In the genomic region with DNA sequence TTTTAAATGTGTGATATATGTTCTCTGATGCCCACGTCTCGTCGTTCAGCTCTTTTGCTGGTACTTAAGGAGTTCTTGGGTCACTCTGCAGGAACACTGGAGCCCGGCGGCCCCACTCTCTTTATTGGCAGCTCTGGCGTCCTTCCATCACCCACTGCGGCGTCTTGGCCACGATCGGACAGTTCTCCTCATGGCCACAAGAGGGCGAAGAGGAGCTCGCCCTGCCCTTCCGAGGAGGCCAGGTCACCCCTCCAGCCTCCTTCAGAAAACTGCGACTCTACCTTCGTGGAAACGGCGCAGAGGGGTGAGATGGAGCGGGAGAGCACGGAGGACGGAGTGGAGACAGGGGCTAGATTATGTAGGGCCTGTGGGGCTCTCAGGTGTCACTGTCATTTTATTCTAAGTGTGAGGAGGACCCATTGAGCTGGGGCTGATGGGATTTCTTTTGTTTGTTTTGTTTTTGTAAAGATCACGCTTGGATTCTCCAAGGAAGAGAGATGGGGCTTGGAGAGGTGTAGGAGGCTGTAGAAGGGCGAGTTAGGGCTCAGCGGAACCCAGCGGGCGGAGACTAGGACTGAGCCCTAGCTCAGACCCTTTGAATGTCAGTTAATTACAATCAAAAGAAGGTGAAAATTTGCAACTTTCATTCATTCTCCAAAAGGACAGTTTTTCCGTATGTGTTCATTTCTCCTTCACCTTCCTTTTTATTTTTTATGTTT, we compare ENCODE assay signal across 10 cellular contexts. TPM values are rescaled to one million over a fixed set of nuclear protein-coding genes. Genes with fewer than 3 reads are reported as not detected.
A peak's percentile ranks its signal among the peaks of the same experiment; 100 is the strongest.
DNase-seq lines count a peak whose midpoint lies in the region; ATAC-seq and TF ChIP-seq lines count a peak whose summit lies in the region.
"Had no signal": no experiment of that assay in that cellular context is flagged by ENCODE, and none has a peak within 500 bp of the region (broad histone marks: within the 10 kb centered on the region; RNA-seq: fewer than 3 reads in every experiment).

No MANE protein-coding gene starts in this region.

- DNase-seq in SHP77 (lab: John Stamatoyannopoulos, UW) (peak; percentile 6 to 35), SHP77 treated with DMSO at 0.1 percent for 48 hours (lab: John Stamatoyannopoulos, UW) (no peak), KBM-7 (peak; percentile 37), cardiac fibroblast (ENCODE audit: low read depth in 2 of 2) (no peak), retinal pigment epithelial cell (ENCODE audit: low read depth) (no peak), hepatic stellate cell (ENCODE audit: low spot score) (no peak), Calu3 (no peak)
- DNase-seq: COR-L47, T-helper 1 cell had no signal

- H3K36me3 Mint-ChIP-seq in Calu3 (ENCODE audit: insufficient read depth, unreplicated experiment): no peaks in the 10 kb centered on the region

- no peak for ATAC-seq in HG02763 (IDR thresholded peaks at IDR 0.05; ENCODE audit: unreplicated experiment)

- H3K27ac Mint-ChIP-seq in Calu3 (ENCODE audit: unreplicated experiment): no peak overlapping the region

- peak; percentile 38 for TF ChIP-seq CTCF in cardiac fibroblast (IDR thresholded peaks at IDR 0.05; ENCODE audit: low read depth, low read length)
- peak; percentile 60 for TF ChIP-seq CTCF in retinal pigment epithelial cell (conservative IDR thresholded peaks at IDR 0.05; ENCODE audit: low read depth, low read length)
- no peak for TF ChIP-seq CTCF in Calu3 (IDR thresholded peaks at IDR 0.05; ENCODE audit: unreplicated experiment)

- no peaks in the 10 kb centered on the region for H3K4me1 Mint-ChIP-seq in Calu3 (ENCODE audit: low read depth, unreplicated experiment)

- intact Hi-C loops in Calu3 (cut with micrococcal nuclease; ENCODE audit: unreplicated experiment): no loop called here

- no peak overlapping the region for H3K4me3 ChIP-seq in cardiac fibroblast (replicated peaks in 1 of 2; ENCODE audit: low read depth in 2 of 2, low read length in 2 of 2)
- no peak overlapping the region for H3K4me3 ChIP-seq in retinal pigment epithelial cell (ENCODE audit: low read length)

- in situ Hi-C loops in KBM-7 (cut with MboI; ENCODE audit: low pct_unique_long_range_greater_than_20kb, low sequenced_read_pairs): no loop called here

- CTCF ChIA-PET in Calu3 (lab: Charles Lee): no interaction called here

- no peaks in the 10 kb centered on the region for H3K27me3 Mint-ChIP-seq in Calu3 (ENCODE audit: unreplicated experiment)

- H3K4me3 Mint-ChIP-seq in Calu3 (ENCODE audit: low read depth, unreplicated experiment): no peak overlapping the region

- BruUV-seq in Calu3 (replicated peaks; lab: Mats Ljungman, UMichigan): no TSS peak

- H3K9me3 Mint-ChIP-seq in Calu3 (ENCODE audit: low read depth, unreplicated experiment): peaks cover 7% of the 10 kb centered on the region

RNA-seq across cellular contexts. Expression of a gene that starts 28.0 kb away (rescaled TPM):
- total RNA-seq in Calu3 (2022): not detected in 2 replicates

Comparison
In these comparisons a context has a peak if more than half of its experiments do, and no peak if none do; other contexts are left out.
1. DNase-seq: peak in SHP77 (2 of 2) and KBM-7 (single experiment); none in SHP77 treated with DMSO at 0.1 percent for 48 hours (single experiment), cardiac fibroblast (0 of 2), retinal pigment epithelial cell (single experiment), hepatic stellate cell (single experiment) and Calu3 (single experiment).